13 cellular contexts compared by ENCODE assay signal in genomic region chr18:7196421-7196820, GRCh38.
"Had no signal": no experiment of that assay in that cellular context is flagged by ENCODE, and none has a peak within 500 bp of the region (broad histone marks: within the 10 kb centered on the region; RNA-seq: fewer than 3 reads in every experiment).

No MANE protein-coding gene starts in this region.

- H3K27me3 ChIP-seq: ovary, suprapubic skin had no signal

- H3K27ac ChIP-seq: ovary, suprapubic skin had no signal

- FAIRE-seq: kidney had no signal

- ATAC-seq: activated T-cell treated with anti-CD3 and anti-CD28 coated beads, Interleukin-2, amount 50 U/mL, for 4 hours; effector memory CD8-positive, alpha-beta T cell; stimulated activated naive CD8-positive, alpha-beta T cell treated with anti-CD3 and anti-CD28 coated beads, Interleukin-15, Interleukin-2, amounts not matched to agents 100 U/mL and 50 U/mL, for 24 hours had no signal

- H3K9me3 ChIP-seq: ovary, suprapubic skin had no signal

- H3K36me3 ChIP-seq: ovary, suprapubic skin had no signal

- H3K4me3 ChIP-seq: ovary, suprapubic skin had no signal

- H3K4me1 ChIP-seq: suprapubic skin had no signal

- DNase-seq: activated CD4-positive, alpha-beta T cell treated with anti-CD3 and anti-CD28 coated beads, Interleukin-2, amount 50 U/mL, for 48 hours; activated CD4-positive, CD25-positive, alpha-beta regulatory T cell treated with anti-CD3 and anti-CD28 coated beads, Interleukin-2, amount 50 U/mL, for 72 hours; activated gamma-delta T cell; activated T-cell treated with anti-CD3 and anti-CD28 coated beads, Interleukin-2, amount 50 U/mL, for 4 hours; amygdala; cerebellar nuclear complex; effector memory CD8-positive, alpha-beta T cell; kidney; ovary; stimulated activated CD4-positive, alpha-beta T cell treated with anti-CD3 and anti-CD28 coated beads, Interleukin-4, amount 100 ng/mL, for 1 hour; stimulated activated CD8-positive, alpha-beta memory T cell treated with anti-CD3 and anti-CD28 coated beads, Interleukin-4, amount 100 ng/mL, for 48 hours; stimulated activated naive CD8-positive, alpha-beta T cell treated with anti-CD3 and anti-CD28 coated beads, Interleukin-15, Interleukin-2, amounts not matched to agents 100 U/mL and 50 U/mL, for 24 hours had no signal
